Comparison of ENCODE assay signal across 20 cellular contexts in the genomic region with DNA sequence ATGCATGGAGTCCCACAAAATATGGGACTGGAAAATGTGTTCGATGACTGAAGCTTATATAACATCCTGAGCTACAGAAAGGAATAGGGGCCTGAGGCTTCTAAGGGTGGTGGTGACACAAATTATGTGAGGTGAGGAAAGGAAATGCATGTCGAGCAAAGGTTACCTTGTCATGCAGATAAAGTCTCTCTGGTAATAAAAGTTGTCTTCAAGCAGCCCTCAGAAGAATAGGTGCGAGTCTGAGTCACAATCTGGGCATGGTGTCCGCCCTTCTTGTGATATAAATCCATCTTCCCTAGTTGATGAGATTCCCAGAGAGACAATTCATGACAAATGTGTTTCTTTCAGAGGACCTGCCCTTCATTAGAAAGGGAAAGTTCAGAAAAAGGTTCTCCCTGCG.
"Had no signal": no experiment of that assay in that cellular context is flagged by ENCODE, and none has a peak within 500 bp of the region (broad histone marks: within the 10 kb centered on the region; RNA-seq: fewer than 3 reads in every experiment).

No MANE protein-coding gene starts in this region.

- H3K4me1 ChIP-seq: adrenal gland, ascending aorta, foreskin keratinocyte, lower lobe of right lung, prostate gland, thyroid gland had no signal

- H3K27me3 ChIP-seq: adrenal gland, ascending aorta, brain microvascular endothelial cell, foreskin keratinocyte, ovary, thyroid gland had no signal

- H3K4me3 Mint-ChIP-seq: activated naive CD8-positive, alpha-beta T cell; naive thymus-derived CD4-positive, alpha-beta T cell had no signal

- H3K27me3 Mint-ChIP-seq: activated naive CD8-positive, alpha-beta T cell; naive thymus-derived CD4-positive, alpha-beta T cell had no signal

- H3K36me3 ChIP-seq: adrenal gland, ascending aorta, brain microvascular endothelial cell, lower lobe of right lung, ovary, prostate gland, thyroid gland had no signal

- H3K27ac ChIP-seq: adrenal gland, ascending aorta, brain microvascular endothelial cell, foreskin keratinocyte, lower lobe of right lung, ovary, prostate gland, thyroid gland had no signal

- DNase-seq: activated naive CD4-positive, alpha-beta T cell; activated T-cell treated with anti-CD3 and anti-CD28 coated beads, Interleukin-2, amount 50 U/mL, for 1 hour; adrenal gland; brain microvascular endothelial cell; caudate nucleus; dermis blood vessel endothelial cell; effector CD8-positive, alpha-beta T cell; foreskin keratinocyte; islet precursor cell; lower lobe of right lung; naive thymus-derived CD4-positive, alpha-beta T cell; ovary; right cardiac atrium; stimulated activated CD4-positive, alpha-beta T cell treated with anti-CD3 and anti-CD28 coated beads, Interleukin-4, amount 100 ng/mL, for 24 hours; stimulated activated naive CD8-positive, alpha-beta T cell treated with anti-CD3 and anti-CD28 coated beads, Interleukin-15, Interleukin-2, amounts not matched to agents 100 U/mL and 50 U/mL, for 24 hours; T-helper 9 cell; thyroid gland had no signal

- H3K27ac Mint-ChIP-seq: activated naive CD8-positive, alpha-beta T cell; naive thymus-derived CD4-positive, alpha-beta T cell had no signal

- H3K9me3 ChIP-seq: adrenal gland, ascending aorta, lower lobe of right lung, ovary, prostate gland, thyroid gland had no signal

- H3K36me3 Mint-ChIP-seq: activated naive CD8-positive, alpha-beta T cell; naive thymus-derived CD4-positive, alpha-beta T cell had no signal

- H3K4me3 ChIP-seq: adrenal gland, ascending aorta, lower lobe of right lung, ovary, prostate gland, thyroid gland had no signal

- H3K4me1 Mint-ChIP-seq: naive thymus-derived CD4-positive, alpha-beta T cell had no signal

- ATAC-seq: foreskin keratinocyte; lower lobe of right lung; naive thymus-derived CD4-positive, alpha-beta T cell; right cardiac atrium; stimulated activated naive CD8-positive, alpha-beta T cell treated with anti-CD3 and anti-CD28 coated beads, Interleukin-15, Interleukin-2, amounts not matched to agents 100 U/mL and 50 U/mL, for 24 hours had no signal
